Comparison of ENCODE assay signal across 1 cellular context in genomic region chr3:20185364-20185732, GRCh38.
TF ChIP-seq lines count a peak whose summit lies in the region.

No MANE protein-coding gene starts in this region.

TF ChIP-seq in HCT116, 20 proteins besides CTCF, POLR2A, EP300 and RAD21 (continued from another document):
- TF ChIP-seq ZBTB33 (IDR thresholded peaks at IDR 0.05; ENCODE audit: extremely low read depth, insufficient replicate concordance, low read length) (no peak), SIN3A (IDR thresholded peaks at IDR 0.05; ENCODE audit: low read depth) (no peak), CEBPB (IDR thresholded peaks at IDR 0.05; ENCODE audit: low read depth) (no peak), ATF3 (IDR thresholded peaks at IDR 0.05) (no peak), TCF7L2 (IDR thresholded peaks at IDR 0.05; ENCODE audit: borderline replicate concordance, extremely low read depth, insufficient read depth, insufficient read length) (no peak), POLR2AphosphoS5 (IDR thresholded peaks at IDR 0.05; ENCODE audit: low read depth, low read length) (no peak), ZNF274 (IDR thresholded peaks at IDR 0.05; ENCODE audit: low read depth, low read length) (no peak), REST (IDR thresholded peaks at IDR 0.05; ENCODE audit: low read depth) (no peak), FOSL1 (IDR thresholded peaks at IDR 0.05; ENCODE audit: low read depth) (no peak), CBX3 (IDR thresholded peaks at IDR 0.05; ENCODE audit: low read depth) (no peak), YY1 (IDR thresholded peaks at IDR 0.05; ENCODE audit: extremely low read depth, insufficient replicate concordance, low read depth, low read length) (no peak), EGR1 (IDR thresholded peaks at IDR 0.05; ENCODE audit: low read depth) (no peak), SRF (IDR thresholded peaks at IDR 0.05; ENCODE audit: low read depth) (no peak), JUND (IDR thresholded peaks at IDR 0.05) (no peak), ELF1 (IDR thresholded peaks at IDR 0.05; ENCODE audit: borderline replicate concordance, low read depth) (no peak)
